Comparison of ENCODE assay signal across 14 cellular contexts in the genomic region with DNA sequence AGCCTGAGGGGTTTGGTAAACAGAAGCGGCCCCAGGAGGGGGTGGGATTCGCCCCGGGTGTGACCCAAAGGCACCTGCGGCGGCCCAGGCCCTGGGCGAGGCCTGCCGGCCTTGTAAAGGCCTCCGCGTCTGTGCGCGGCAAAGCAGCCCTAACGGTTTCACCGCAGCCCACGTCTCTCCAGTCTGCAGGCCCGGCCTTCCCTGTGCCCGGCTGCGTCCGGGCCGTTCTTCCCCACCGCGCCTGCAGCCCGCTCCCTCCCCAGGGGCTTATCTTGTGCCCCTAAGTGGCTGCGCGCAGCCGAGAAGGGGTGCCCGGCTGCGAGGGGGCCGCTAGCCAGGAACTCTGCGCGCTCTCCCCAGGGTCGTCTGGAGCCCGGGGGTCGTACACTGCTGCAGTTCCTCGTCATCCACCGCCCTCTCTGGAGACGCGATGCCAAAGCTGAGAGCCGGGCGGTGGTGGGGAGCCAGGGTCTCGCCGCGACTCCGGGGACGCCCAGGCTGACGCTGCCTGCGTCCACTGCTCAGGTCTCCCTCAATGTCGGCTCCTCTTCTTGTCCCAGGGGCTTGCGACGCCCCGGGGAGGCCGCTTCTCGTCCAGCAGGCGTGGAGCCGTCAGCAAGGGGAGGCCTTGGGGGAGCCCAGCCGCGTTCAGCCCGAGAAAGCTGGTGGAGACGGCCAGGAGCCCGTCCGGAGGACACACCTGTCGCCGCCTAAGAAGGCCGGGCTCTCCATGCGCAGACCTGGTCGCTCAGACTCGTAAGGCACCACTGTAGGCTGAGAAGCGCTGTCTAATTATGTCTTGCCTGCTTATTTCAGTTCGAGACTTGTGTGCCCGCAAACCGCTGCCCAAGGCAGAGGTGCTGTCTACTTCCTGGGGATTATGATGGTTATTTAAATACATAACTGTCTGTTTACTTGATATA.
DNase-seq lines count a peak whose midpoint lies in the region; ATAC-seq, FAIRE-seq and TF ChIP-seq lines count a peak whose summit lies in the region.
"Had no signal": no experiment of that assay in that cellular context is flagged by ENCODE, and none has a peak within 500 bp of the region (broad histone marks: within the 10 kb centered on the region; RNA-seq: fewer than 3 reads in every experiment).

No MANE protein-coding gene starts in this region.

- TF ChIP-seq CTCF in H1 (IDR thresholded peaks at IDR 0.05; ENCODE audit: control extremely low read depth in 1 of 3, insufficient read depth in 1 of 3, low read depth in 1 of 3, low read length in 3 of 3): no peak
- TF ChIP-seq CTCF in nephron progenitor cell (IDR thresholded peaks at IDR 0.05): no peak

- no peak overlapping the region for H2BK12ac ChIP-seq in H1 (ENCODE audit: low read depth, low read length)

- H2AFZ ChIP-seq in H1 (ENCODE audit: low read length): peak overlapping the region; percentile 51; the same call in 1 of the 2 replicates

- no peak overlapping the region for H3K27ac ChIP-seq in H1 (ENCODE audit: low read depth, low read length)
- H3K27ac ChIP-seq: heart left ventricle had no signal

- H3K27ac Mint-ChIP-seq in nephron progenitor cell: no peak overlapping the region
- H3K27ac Mint-ChIP-seq: CD8-positive, alpha-beta memory T cell had no signal

- CTCF ChIA-PET in H1 (lab: Charles Lee; ENCODE audit: partially characterized antibody): interaction anchor here (1.2 to 1.9 kb wide), 2 partner anchors 9 to 74 kb away, joined by 3 to 4 read pairs; no protein-coding TSS in a partner anchor

- POLR2A ChIA-PET in H1 (lab: Charles Lee; ENCODE audit: partially characterized antibody): interaction anchor here (1.8 kb wide), 1 partner anchor 41 kb away, joined by 6 read pairs; no protein-coding TSS in a partner anchor

- no peaks in the 10 kb centered on the region for H3K79me2 ChIP-seq in H1 (ENCODE audit: control insufficient read depth in 1 of 2, insufficient read depth in 2 of 2, low read length in 2 of 2)

- no peak for TF ChIP-seq POLR2A in H1 (IDR thresholded peaks at IDR 0.05; ENCODE audit: control extremely low read depth in 1 of 2, low read depth in 2 of 2, low read length in 2 of 2)

- peak overlapping the region; percentile 66 to 93 for H3K4me2 ChIP-seq in H1 (ENCODE audit: insufficient read depth in 1 of 2, low read depth in 2 of 2, low read length in 2 of 2)

- no peak for FAIRE-seq in H1 (lab: Jason Lieb, UNC)

- no peak overlapping the region for H3K23ac ChIP-seq in H1 (ENCODE audit: insufficient read length)

- no peaks in the 10 kb centered on the region for H3K9me3 Mint-ChIP-seq in nephron progenitor cell

- peak; percentile 41 to 78 for DNase-seq in H1 (ENCODE audit: low read depth in 1 of 2, low spot score in 2 of 2)
- DNase-seq in nephron progenitor cell: peak; percentile 53
- no peak for DNase-seq in mesenteric fat pad (ENCODE audit: low spot score)
- DNase-seq in stimulated activated CD4-positive, alpha-beta T cell treated with anti-CD3 and anti-CD28 coated beads, Interleukin-2, amount 100 ng/mL, for 24 hours: no peak
- DNase-seq: CD8-positive, alpha-beta memory T cell; effector memory CD4-positive, alpha-beta T cell; heart left ventricle; midbrain; NCI-H146; T-helper 1 cell had no signal

- H4K8ac ChIP-seq in H1 (ENCODE audit: extremely low read depth, insufficient read depth, low read length): no peak overlapping the region

- H3K4ac ChIP-seq in H1 (replicated peaks; ENCODE audit: insufficient read length, low read depth, low read length): no peak overlapping the region

- H3K23me2 ChIP-seq in H1 (ENCODE audit: low read depth, low read length): peaks cover 13% of the 10 kb centered on the region; the same call in 1 of the 2 replicates

- H2AK5ac ChIP-seq in H1 (ENCODE audit: low read depth, low read length): no peak overlapping the region

- no peaks in the 10 kb centered on the region for H3K9me3 ChIP-seq in H1 (ENCODE audit: insufficient read depth in 2 of 2, low read depth in 1 of 2, low read length in 1 of 2)
- H3K9me3 ChIP-seq: heart left ventricle had no signal

- no peaks in the 10 kb centered on the region for H3K79me1 ChIP-seq in H1 (ENCODE audit: low read depth, low read length)

- ATAC-seq in GM18868 (IDR thresholded peaks at IDR 0.05; ENCODE audit: unreplicated experiment) (peak; percentile 73), HG03064 (IDR thresholded peaks at IDR 0.05; ENCODE audit: low read depth, unreplicated experiment) (peak; percentile 56), HG02642 (IDR thresholded peaks at IDR 0.05; ENCODE audit: poor library complexity, unreplicated experiment) (no peak), GM18867 (IDR thresholded peaks at IDR 0.05; ENCODE audit: unreplicated experiment) (no peak)
- ATAC-seq: heart left ventricle had no signal

- H3K36me3 Mint-ChIP-seq in nephron progenitor cell (ENCODE audit: low read depth): no peaks in the 10 kb centered on the region

- no peak overlapping the region for H2BK5ac ChIP-seq in H1 (ENCODE audit: low read depth, low read length)

- no peak for TF ChIP-seq EP300 in H1 (IDR thresholded peaks at IDR 0.05; ENCODE audit: borderline replicate concordance in 1 of 2, low read depth in 2 of 2, low read length in 2 of 2)

- no peaks in the 10 kb centered on the region for H4K20me1 ChIP-seq in H1 (replicated peaks in 1 of 2; ENCODE audit: control insufficient read depth in 1 of 2, insufficient read depth in 2 of 2, low read length in 2 of 2)

- no peak overlapping the region for H3K56ac ChIP-seq in H1 (replicated peaks; ENCODE audit: insufficient read length, low read depth, low read length)

- H3K18ac ChIP-seq in H1 (ENCODE audit: extremely low read depth, low read length): no peak overlapping the region

- peaks cover 61 to 78% (median 69%) of the 10 kb centered on the region in 4 experiments for H3K27me3 ChIP-seq in H1 (replicated peaks in 1 of 4; ENCODE audit: control insufficient read depth in 3 of 4, extremely low read depth in 1 of 4, insufficient read depth in 3 of 4, low read length in 3 of 4)

- H2BK15ac ChIP-seq in H1 (ENCODE audit: low read length): no peak overlapping the region

- H3K4me1 ChIP-seq in H1 (replicated peaks in 1 of 4; ENCODE audit: control insufficient read depth in 3 of 4, insufficient read depth in 4 of 4, low read length in 3 of 4): peaks cover 2 to 6% (median 6%) of the 10 kb centered on the region in 4 experiments; a peak in 6 of 7 replicates

- peaks cover 59% of the 10 kb centered on the region for H3K27me3 Mint-ChIP-seq in nephron progenitor cell (ENCODE audit: low read depth, poor library complexity)

- no peak overlapping the region for H3K9ac ChIP-seq in H1 (replicated peaks in 1 of 4; ENCODE audit: extremely low read depth in 1 of 4, low read depth in 3 of 4, low read length in 3 of 4)

- TF ChIP-seq RAD21 in H1 (IDR thresholded peaks at IDR 0.05 in 1 of 2, conservative IDR thresholded peaks at IDR 0.05 in 1 of 2; ENCODE audit: low read depth in 2 of 2, low read length in 2 of 2): no peak

- H3K14ac ChIP-seq in H1 (ENCODE audit: insufficient read length): no peak overlapping the region

- H3K36me3 ChIP-seq in H1 (ENCODE audit: control insufficient read depth in 2 of 4, insufficient read depth in 4 of 4, low read length in 3 of 4): no peaks in the 10 kb centered on the region; a peak in 1 of 8 replicates
- H3K36me3 ChIP-seq: heart left ventricle had no signal

- H4K91ac ChIP-seq in H1 (replicated peaks; ENCODE audit: insufficient read length, low read length): no peak overlapping the region

- no peak overlapping the region for H2BK120ac ChIP-seq in H1 (replicated peaks; ENCODE audit: low read depth, low read length)

- H4K5ac ChIP-seq in H1 (ENCODE audit: insufficient read length, low read depth, low read length): no peak overlapping the region

- peak overlapping the region; percentile 34 to 59 (median 42) for H3K4me3 ChIP-seq in H1 (ENCODE audit: extremely low read depth in 1 of 4, insufficient read depth in 2 of 4, low read depth in 3 of 4, low read length in 4 of 4)

- H3K4me1 Mint-ChIP-seq in nephron progenitor cell: peaks cover 70% of the 10 kb centered on the region

- H2BK20ac ChIP-seq in H1 (ENCODE audit: low read length): peak overlapping the region; percentile 26; the same call in 1 of the 2 replicates

- 4% methylated on average over 70 of the region's 70 CpGs; no CpG with 5 or more reads in 1 of the 2 experiments for WGBS in H1 (ENCODE audit: extremely low coverage in 1 of 2, insufficient coverage in 1 of 2, insufficient read length in 1 of 2, insufficient replicate concordance in 2 of 2, low coverage in 1 of 2, low lambda C conversion rate in 2 of 2, missing lambda C conversion rate in 1 of 2), 2 experiments

- H3K4me3 Mint-ChIP-seq in nephron progenitor cell: peak overlapping the region; percentile 80

TF ChIP-seq in H1, 55 proteins besides CTCF, POLR2A, EP300 and RAD21 (continues in another document):
- peak; percentile 85 for TF ChIP-seq EZH2 (IDR thresholded peaks at IDR 0.05; ENCODE audit: low read depth, low read length, severe bottlenecking)
- TF ChIP-seq, protein P1, sequence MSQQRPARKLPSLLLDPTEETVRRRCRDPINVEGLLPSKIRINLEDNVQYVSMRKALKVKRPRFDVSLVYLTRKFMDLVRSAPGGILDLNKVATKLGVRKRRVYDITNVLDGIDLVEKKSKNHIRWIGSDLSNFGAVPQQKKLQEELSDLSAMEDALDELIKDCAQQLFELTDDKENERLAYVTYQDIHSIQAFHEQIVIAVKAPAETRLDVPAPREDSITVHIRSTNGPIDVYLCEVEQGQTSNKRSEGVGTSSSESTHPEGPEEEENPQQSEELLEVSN (IDR thresholded peaks at IDR 0.05): peak; percentile 52; the same call in 1 of the 2 replicates
- no peak for TF ChIP-seq SIN3A (conservative IDR thresholded peaks at IDR 0.05 in 1 of 2, IDR thresholded peaks at IDR 0.05 in 1 of 2; ENCODE audit: low read depth in 1 of 2, low read length in 2 of 2)
- no peak for TF ChIP-seq NRF1 (IDR thresholded peaks at IDR 0.05; ENCODE audit: low read depth, low read length)
- TF ChIP-seq SRF (IDR thresholded peaks at IDR 0.05; ENCODE audit: low read depth, low read length): no peak
- TF ChIP-seq KDM1A (IDR thresholded peaks at IDR 0.05; ENCODE audit: borderline replicate concordance, low read length): peak; percentile 63; the same call in 1 of the 2 replicates
- no peak for TF ChIP-seq CHD1 (IDR thresholded peaks at IDR 0.05; ENCODE audit: low read depth, low read length)
- no peak for TF ChIP-seq CEBPB (IDR thresholded peaks at IDR 0.05; ENCODE audit: low read depth, low read length)
- TF ChIP-seq TBP (IDR thresholded peaks at IDR 0.05; ENCODE audit: low read depth, low read length): peak; percentile 18; the same call in 1 of the 2 replicates
- peak; percentile 96 for TF ChIP-seq CTBP2 (IDR thresholded peaks at IDR 0.05; ENCODE audit: borderline replicate concordance, insufficient read depth, insufficient read length, low read length)
- TF ChIP-seq ASH2L (IDR thresholded peaks at IDR 0.05; ENCODE audit: low read length): peak; percentile 75

Comparison
In these comparisons a context has a peak if more than half of its experiments do, and no peak if none do; other contexts are left out.
1. ATAC-seq: peak in GM18868 (single experiment) and HG03064 (single experiment); none in HG02642 (single experiment) and GM18867 (single experiment).
2. DNase-seq: peak in H1 (2 of 2) and nephron progenitor cell (single experiment); none in mesenteric fat pad (single experiment) and stimulated activated CD4-positive, alpha-beta T cell treated with anti-CD3 and anti-CD28 coated beads, Interleukin-2, amount 100 ng/mL, for 24 hours (0 of 2).